Comparison of ENCODE assay signal across 3 cellular contexts in genomic region chr2:28401948-28402550, GRCh38.
TF ChIP-seq lines count a peak whose summit lies in the region.

No MANE protein-coding gene starts in this region.

TF ChIP-seq in HepG2, 621 proteins besides CTCF, POLR2A, EP300 and RAD21:
- TF ChIP-seq CREBL2 (CRISPR knock-in tag; IDR thresholded peaks at IDR 0.05; ENCODE audit: borderline replicate concordance), result no peak
- 0 out of 2 replicates have a peak, but pooled peaks have one; percentile 32 for TF ChIP-seq ZNF572 (CRISPR knock-in tag; IDR thresholded peaks at IDR 0.05)
- TF ChIP-seq HNF4A (CRISPR knock-in tag; IDR thresholded peaks at IDR 0.05), result no peak
- 0 out of 2 replicates have a peak, but pooled peaks have one; percentile 32 for TF ChIP-seq ZNF670 (CRISPR knock-in tag; IDR thresholded peaks at IDR 0.05; ENCODE audit: borderline replicate concordance)
- TF ChIP-seq ZNF501 (CRISPR knock-in tag; IDR thresholded peaks at IDR 0.05), result peak; percentile 23; the same call in 1 of the 2 replicates

TF ChIP-seq in WTC11, 78 proteins besides CTCF, POLR2A, EP300 and RAD21 (continued from another document):
- TF ChIP-seq E2F5 (CRISPR knock-in tag; IDR thresholded peaks at IDR 0.05) (no peak), JAZF1 (CRISPR knock-in tag; IDR thresholded peaks at IDR 0.05) (no peak)

TF ChIP-seq in HEK293T, 16 proteins besides CTCF, POLR2A, EP300 and RAD21 (continued from another document):
- TF ChIP-seq PKNOX1 (IDR thresholded peaks at IDR 0.05), result no peak
- TF ChIP-seq ZNF384 (IDR thresholded peaks at IDR 0.05), result no peak
- TF ChIP-seq SUZ12 (IDR thresholded peaks at IDR 0.05), result no peak
- TF ChIP-seq ARNT (IDR thresholded peaks at IDR 0.05), result no peak
- no peak for TF ChIP-seq HDGF (IDR thresholded peaks at IDR 0.05; ENCODE audit: borderline replicate concordance)
- TF ChIP-seq CTBP1 (IDR thresholded peaks at IDR 0.05; ENCODE audit: borderline replicate concordance), result no peak
- no peak for TF ChIP-seq SP1 (IDR thresholded peaks at IDR 0.05)
- TF ChIP-seq TARDBP (IDR thresholded peaks at IDR 0.05), result no peak
- TF ChIP-seq NFRKB (IDR thresholded peaks at IDR 0.05), result no peak
- TF ChIP-seq L3MBTL2 (conservative IDR thresholded peaks at IDR 0.05), result no peak
- no peak for TF ChIP-seq FOXK2 (IDR thresholded peaks at IDR 0.05)
